ENCODE assay signal across 1 cellular context in genomic region chr4:7512428-7512827, GRCh38.
TF ChIP-seq lines count a peak whose summit lies in the region.

No MANE protein-coding gene starts in this region.

TF ChIP-seq in WTC11, 78 proteins besides CTCF, POLR2A, EP300 and RAD21 (continued from another document):
- TF ChIP-seq E2F4 (CRISPR knock-in tag; IDR thresholded peaks at IDR 0.05; ENCODE audit: borderline replicate concordance, low read depth) (no peak), NR1H2 (CRISPR knock-in tag; IDR thresholded peaks at IDR 0.05) (no peak), JUN (CRISPR knock-in tag; IDR thresholded peaks at IDR 0.05) (no peak), NFE2L1 (CRISPR knock-in tag; IDR thresholded peaks at IDR 0.05) (no peak), FOXP1 (CRISPR knock-in tag; IDR thresholded peaks at IDR 0.05; ENCODE audit: borderline replicate concordance) (no peak), ETV6 (CRISPR knock-in tag; IDR thresholded peaks at IDR 0.05) (no peak), ZMAT4 (CRISPR knock-in tag; IDR thresholded peaks at IDR 0.05) (no peak), ZNF416 (CRISPR knock-in tag; IDR thresholded peaks at IDR 0.05) (no peak), ESRRA (CRISPR knock-in tag; IDR thresholded peaks at IDR 0.05; ENCODE audit: borderline replicate concordance) (no peak)
